1 cellular context compared by ENCODE assay signal in the genomic region with DNA sequence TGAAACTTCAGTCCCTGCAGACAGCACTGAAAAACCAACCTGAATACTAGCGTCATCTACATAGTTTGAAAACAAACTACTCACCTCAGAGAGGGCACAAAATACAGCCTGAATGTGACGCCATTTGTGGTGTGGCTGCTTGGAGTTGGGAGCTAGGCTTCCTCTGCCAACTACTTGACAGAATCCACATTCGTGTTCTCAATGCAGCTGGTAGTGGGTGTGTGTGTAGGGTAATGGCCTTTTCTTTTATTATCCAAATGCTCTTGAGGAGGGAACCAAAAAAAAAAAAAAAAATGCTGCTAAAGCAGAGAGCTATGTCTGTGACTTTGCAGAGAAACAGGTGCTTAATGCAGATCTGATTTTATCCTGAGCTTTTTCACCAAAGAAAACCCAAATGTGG.
TF ChIP-seq lines count a peak whose summit lies in the region.

No MANE protein-coding gene starts in this region.

TF ChIP-seq in GM23338, 12 proteins besides CTCF, POLR2A, EP300 and RAD21 (continued from another document):
- TF ChIP-seq, protein P1, sequence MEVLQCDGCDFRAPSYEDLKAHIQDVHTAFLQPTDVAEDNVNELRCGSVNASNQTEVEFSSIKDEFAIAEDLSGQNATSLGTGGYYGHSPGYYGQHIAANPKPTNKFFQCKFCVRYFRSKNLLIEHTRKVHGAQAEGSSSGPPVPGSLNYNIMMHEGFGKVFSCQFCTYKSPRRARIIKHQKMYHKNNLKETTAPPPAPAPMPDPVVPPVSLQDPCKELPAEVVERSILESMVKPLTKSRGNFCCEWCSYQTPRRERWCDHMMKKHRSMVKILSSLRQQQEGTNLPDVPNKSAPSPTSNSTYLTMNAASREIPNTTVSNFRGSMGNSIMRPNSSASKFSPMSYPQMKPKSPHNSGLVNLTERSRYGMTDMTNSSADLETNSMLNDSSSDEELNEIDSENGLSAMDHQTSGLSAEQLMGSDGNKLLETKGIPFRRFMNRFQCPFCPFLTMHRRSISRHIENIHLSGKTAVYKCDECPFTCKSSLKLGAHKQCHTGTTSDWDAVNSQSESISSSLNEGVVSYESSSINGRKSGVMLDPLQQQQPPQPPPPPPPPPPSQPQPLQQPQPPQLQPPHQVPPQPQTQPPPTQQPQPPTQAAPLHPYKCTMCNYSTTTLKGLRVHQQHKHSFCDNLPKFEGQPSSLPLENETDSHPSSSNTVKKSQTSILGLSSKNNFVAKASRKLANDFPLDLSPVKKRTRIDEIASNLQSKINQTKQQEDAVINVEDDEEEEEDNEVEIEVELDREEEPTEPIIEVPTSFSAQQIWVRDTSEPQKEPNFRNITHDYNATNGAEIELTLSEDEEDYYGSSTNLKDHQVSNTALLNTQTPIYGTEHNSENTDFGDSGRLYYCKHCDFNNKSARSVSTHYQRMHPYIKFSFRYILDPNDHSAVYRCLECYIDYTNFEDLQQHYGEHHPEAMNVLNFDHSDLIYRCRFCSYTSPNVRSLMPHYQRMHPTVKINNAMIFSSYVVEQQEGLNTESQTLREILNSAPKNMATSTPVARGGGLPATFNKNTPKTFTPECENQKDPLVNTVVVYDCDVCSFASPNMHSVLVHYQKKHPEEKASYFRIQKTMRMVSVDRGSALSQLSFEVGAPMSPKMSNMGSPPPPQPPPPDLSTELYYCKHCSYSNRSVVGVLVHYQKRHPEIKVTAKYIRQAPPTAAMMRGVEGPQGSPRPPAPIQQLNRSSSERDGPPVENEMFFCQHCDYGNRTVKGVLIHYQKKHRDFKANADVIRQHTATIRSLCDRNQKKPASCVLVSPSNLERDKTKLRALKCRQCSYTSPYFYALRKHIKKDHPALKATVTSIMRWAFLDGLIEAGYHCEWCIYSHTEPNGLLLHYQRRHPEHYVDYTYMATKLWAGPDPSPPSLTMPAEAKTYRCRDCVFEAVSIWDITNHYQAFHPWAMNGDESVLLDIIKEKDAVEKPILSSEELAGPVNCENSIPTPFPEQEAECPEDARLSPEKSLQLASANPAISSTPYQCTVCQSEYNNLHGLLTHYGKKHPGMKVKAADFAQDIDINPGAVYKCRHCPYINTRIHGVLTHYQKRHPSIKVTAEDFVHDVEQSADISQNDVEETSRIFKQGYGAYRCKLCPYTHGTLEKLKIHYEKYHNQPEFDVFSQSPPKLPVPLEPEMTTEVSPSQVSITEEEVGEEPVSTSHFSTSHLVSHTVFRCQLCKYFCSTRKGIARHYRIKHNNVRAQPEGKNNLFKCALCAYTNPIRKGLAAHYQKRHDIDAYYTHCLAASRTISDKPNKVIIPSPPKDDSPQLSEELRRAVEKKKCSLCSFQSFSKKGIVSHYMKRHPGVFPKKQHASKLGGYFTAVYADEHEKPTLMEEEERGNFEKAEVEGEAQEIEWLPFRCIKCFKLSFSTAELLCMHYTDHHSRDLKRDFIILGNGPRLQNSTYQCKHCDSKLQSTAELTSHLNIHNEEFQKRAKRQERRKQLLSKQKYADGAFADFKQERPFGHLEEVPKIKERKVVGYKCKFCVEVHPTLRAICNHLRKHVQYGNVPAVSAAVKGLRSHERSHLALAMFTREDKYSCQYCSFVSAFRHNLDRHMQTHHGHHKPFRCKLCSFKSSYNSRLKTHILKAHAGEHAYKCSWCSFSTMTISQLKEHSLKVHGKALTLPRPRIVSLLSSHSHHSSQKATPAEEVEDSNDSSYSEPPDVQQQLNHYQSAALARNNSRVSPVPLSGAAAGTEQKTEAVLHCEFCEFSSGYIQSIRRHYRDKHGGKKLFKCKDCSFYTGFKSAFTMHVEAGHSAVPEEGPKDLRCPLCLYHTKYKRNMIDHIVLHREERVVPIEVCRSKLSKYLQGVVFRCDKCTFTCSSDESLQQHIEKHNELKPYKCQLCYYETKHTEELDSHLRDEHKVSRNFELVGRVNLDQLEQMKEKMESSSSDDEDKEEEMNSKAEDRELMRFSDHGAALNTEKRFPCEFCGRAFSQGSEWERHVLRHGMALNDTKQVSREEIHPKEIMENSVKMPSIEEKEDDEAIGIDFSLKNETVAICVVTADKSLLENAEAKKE (CRISPR knock-in tag; IDR thresholded peaks at IDR 0.05) = no peak
- TF ChIP-seq NANOG (IDR thresholded peaks at IDR 0.05; ENCODE audit: borderline replicate concordance) (no peak), JUNB (IDR thresholded peaks at IDR 0.05; ENCODE audit: unreplicated experiment) (no peak), CREB1 (CRISPR knock-in tag; IDR thresholded peaks at IDR 0.05; ENCODE audit: low read depth) (no peak), POLR2AphosphoS5 (IDR thresholded peaks at IDR 0.05; ENCODE audit: low read depth) (no peak)
- TF ChIP-seq, protein P2, sequence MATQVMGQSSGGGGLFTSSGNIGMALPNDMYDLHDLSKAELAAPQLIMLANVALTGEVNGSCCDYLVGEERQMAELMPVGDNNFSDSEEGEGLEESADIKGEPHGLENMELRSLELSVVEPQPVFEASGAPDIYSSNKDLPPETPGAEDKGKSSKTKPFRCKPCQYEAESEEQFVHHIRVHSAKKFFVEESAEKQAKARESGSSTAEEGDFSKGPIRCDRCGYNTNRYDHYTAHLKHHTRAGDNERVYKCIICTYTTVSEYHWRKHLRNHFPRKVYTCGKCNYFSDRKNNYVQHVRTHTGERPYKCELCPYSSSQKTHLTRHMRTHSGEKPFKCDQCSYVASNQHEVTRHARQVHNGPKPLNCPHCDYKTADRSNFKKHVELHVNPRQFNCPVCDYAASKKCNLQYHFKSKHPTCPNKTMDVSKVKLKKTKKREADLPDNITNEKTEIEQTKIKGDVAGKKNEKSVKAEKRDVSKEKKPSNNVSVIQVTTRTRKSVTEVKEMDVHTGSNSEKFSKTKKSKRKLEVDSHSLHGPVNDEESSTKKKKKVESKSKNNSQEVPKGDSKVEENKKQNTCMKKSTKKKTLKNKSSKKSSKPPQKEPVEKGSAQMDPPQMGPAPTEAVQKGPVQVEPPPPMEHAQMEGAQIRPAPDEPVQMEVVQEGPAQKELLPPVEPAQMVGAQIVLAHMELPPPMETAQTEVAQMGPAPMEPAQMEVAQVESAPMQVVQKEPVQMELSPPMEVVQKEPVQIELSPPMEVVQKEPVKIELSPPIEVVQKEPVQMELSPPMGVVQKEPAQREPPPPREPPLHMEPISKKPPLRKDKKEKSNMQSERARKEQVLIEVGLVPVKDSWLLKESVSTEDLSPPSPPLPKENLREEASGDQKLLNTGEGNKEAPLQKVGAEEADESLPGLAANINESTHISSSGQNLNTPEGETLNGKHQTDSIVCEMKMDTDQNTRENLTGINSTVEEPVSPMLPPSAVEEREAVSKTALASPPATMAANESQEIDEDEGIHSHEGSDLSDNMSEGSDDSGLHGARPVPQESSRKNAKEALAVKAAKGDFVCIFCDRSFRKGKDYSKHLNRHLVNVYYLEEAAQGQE (IDR thresholded peaks at IDR 0.05; ENCODE audit: unreplicated experiment) = no peak
- TF ChIP-seq, protein P3, sequence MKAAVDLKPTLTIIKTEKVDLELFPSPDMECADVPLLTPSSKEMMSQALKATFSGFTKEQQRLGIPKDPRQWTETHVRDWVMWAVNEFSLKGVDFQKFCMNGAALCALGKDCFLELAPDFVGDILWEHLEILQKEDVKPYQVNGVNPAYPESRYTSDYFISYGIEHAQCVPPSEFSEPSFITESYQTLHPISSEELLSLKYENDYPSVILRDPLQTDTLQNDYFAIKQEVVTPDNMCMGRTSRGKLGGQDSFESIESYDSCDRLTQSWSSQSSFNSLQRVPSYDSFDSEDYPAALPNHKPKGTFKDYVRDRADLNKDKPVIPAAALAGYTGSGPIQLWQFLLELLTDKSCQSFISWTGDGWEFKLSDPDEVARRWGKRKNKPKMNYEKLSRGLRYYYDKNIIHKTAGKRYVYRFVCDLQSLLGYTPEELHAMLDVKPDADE (IDR thresholded peaks at IDR 0.05) = no peak
